1 cellular context compared by ENCODE assay signal in genomic region chr9:34578241-34579096, GRCh38.
TF ChIP-seq lines count a peak whose summit lies in the region.

No MANE protein-coding gene starts in this region.

TF ChIP-seq in K562, 482 proteins besides CTCF, POLR2A, EP300 and RAD21:
- TF ChIP-seq FOXM1 (IDR thresholded peaks at IDR 0.05; ENCODE audit: low read depth), result no peak
- TF ChIP-seq FOXM1 (CRISPR knock-in tag; IDR thresholded peaks at IDR 0.05; ENCODE audit: low read depth), result no peak
- TF ChIP-seq ARID4B (CRISPR knock-in tag; IDR thresholded peaks at IDR 0.05), result no peak
- TF ChIP-seq, protein P1, sequence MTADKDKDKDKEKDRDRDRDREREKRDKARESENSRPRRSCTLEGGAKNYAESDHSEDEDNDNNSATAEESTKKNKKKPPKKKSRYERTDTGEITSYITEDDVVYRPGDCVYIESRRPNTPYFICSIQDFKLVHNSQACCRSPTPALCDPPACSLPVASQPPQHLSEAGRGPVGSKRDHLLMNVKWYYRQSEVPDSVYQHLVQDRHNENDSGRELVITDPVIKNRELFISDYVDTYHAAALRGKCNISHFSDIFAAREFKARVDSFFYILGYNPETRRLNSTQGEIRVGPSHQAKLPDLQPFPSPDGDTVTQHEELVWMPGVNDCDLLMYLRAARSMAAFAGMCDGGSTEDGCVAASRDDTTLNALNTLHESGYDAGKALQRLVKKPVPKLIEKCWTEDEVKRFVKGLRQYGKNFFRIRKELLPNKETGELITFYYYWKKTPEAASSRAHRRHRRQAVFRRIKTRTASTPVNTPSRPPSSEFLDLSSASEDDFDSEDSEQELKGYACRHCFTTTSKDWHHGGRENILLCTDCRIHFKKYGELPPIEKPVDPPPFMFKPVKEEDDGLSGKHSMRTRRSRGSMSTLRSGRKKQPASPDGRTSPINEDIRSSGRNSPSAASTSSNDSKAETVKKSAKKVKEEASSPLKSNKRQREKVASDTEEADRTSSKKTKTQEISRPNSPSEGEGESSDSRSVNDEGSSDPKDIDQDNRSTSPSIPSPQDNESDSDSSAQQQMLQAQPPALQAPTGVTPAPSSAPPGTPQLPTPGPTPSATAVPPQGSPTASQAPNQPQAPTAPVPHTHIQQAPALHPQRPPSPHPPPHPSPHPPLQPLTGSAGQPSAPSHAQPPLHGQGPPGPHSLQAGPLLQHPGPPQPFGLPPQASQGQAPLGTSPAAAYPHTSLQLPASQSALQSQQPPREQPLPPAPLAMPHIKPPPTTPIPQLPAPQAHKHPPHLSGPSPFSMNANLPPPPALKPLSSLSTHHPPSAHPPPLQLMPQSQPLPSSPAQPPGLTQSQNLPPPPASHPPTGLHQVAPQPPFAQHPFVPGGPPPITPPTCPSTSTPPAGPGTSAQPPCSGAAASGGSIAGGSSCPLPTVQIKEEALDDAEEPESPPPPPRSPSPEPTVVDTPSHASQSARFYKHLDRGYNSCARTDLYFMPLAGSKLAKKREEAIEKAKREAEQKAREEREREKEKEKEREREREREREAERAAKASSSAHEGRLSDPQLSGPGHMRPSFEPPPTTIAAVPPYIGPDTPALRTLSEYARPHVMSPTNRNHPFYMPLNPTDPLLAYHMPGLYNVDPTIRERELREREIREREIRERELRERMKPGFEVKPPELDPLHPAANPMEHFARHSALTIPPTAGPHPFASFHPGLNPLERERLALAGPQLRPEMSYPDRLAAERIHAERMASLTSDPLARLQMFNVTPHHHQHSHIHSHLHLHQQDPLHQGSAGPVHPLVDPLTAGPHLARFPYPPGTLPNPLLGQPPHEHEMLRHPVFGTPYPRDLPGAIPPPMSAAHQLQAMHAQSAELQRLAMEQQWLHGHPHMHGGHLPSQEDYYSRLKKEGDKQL (CRISPR knock-in tag; IDR thresholded peaks at IDR 0.05; ENCODE audit: borderline replicate concordance), result no peak
- TF ChIP-seq TRIM24 (IDR thresholded peaks at IDR 0.05), result no peak
- no peak for TF ChIP-seq STAT5A (IDR thresholded peaks at IDR 0.05; ENCODE audit: borderline replicate concordance, low read length)
- TF ChIP-seq RBM22 (IDR thresholded peaks at IDR 0.05; ENCODE audit: low read depth, low read length, poor library complexity, severe bottlenecking), result no peak
- no peak for TF ChIP-seq SNIP1 (IDR thresholded peaks at IDR 0.05; ENCODE audit: low read depth)
- no peak for TF ChIP-seq BRD9 (IDR thresholded peaks at IDR 0.05; ENCODE audit: low read depth, partially characterized antibody)
- TF ChIP-seq, protein P2, sequence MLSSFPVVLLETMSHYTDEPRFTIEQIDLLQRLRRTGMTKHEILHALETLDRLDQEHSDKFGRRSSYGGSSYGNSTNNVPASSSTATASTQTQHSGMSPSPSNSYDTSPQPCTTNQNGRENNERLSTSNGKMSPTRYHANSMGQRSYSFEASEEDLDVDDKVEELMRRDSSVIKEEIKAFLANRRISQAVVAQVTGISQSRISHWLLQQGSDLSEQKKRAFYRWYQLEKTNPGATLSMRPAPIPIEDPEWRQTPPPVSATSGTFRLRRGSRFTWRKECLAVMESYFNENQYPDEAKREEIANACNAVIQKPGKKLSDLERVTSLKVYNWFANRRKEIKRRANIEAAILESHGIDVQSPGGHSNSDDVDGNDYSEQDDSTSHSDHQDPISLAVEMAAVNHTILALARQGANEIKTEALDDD (IDR thresholded peaks at IDR 0.05), result no peak
- TF ChIP-seq PYGO2 (tag; IDR thresholded peaks at IDR 0.05), result no peak
- TF ChIP-seq PATZ1 (CRISPR knock-in tag; IDR thresholded peaks at IDR 0.05; ENCODE audit: borderline replicate concordance), result no peak
- no peak for TF ChIP-seq RFX7 (CRISPR knock-in tag; IDR thresholded peaks at IDR 0.05)
- no peak for TF ChIP-seq ESRRB (CRISPR knock-in tag; IDR thresholded peaks at IDR 0.05; ENCODE audit: borderline replicate concordance)
- no peak for TF ChIP-seq TEAD1 (CRISPR knock-in tag; IDR thresholded peaks at IDR 0.05)
- no peak for TF ChIP-seq FOXK2 (conservative IDR thresholded peaks at IDR 0.05 in 1 of 2, IDR thresholded peaks at IDR 0.05 in 1 of 2; ENCODE audit: low read depth in 2 of 2)
